In the genomic region with DNA sequence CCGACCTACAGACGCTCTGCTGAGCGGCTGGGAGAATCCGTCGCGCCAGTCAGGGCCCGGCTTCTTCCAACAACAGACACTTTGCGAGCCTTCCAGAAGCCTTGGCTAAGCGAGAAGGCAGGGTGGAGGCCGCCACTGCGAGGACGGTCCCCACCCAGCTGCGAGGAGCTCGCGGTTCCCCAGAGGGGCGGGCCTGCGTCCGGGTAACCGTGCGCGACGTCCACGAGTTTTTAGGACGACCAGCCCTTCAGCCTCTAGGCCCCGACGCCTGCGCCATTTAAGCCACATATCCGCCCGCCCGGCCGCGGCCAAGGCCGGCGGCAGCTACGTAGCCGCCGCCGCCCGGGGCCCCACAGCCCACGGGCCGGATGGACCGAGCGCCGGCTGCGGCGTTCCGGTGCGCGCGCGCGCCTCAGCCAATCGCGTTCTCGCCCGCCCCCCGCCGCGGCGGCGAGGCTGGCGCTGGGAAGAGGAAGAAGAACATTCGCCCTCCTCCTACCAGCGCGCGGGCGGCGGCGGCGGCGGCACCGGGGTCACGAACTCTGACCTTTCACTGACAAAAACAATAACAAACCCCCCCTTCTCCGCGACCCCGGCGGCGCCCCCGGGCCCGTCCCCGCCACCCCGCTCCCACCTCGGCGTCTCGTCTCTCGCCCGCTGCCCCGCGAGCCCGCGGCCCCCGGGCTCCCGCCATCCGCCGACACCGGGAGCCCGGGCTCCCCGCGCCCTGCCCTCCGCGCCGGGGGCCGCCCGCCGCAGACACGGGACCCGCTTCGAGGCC, we compare ENCODE assay signal across 8 cellular contexts. TPM values are rescaled to one million over a fixed set of nuclear protein-coding genes. Genes with fewer than 3 reads are reported as not detected.
DNase-seq lines count a peak whose midpoint lies in the region; ATAC-seq, FAIRE-seq and TF ChIP-seq lines count a peak whose summit lies in the region.

Gene NR2C2 (plus strand): TSS at position 479 of the 781 bp plus-strand sequence. CDS start 56,332 bp downstream, outside the sequence.

- peak; percentile 41 for DNase-seq in NCI-H1436 (lab: John Stamatoyannopoulos, UW)
- no peak for DNase-seq in NCI-H1436 treated with DMSO at 0.1 percent for 48 hours (lab: John Stamatoyannopoulos, UW)
- DNase-seq in NCI-H2171 treated with DMSO at 0.1 percent for 48 hours (lab: John Stamatoyannopoulos, UW) = peak; percentile 66
- DNase-seq in T47D (ENCODE audit: low read depth in 1 of 2, low spot score in 1 of 2) = peak; percentile 92 to 96
- DNase-seq in iPS-NIHi11 (ENCODE audit: low spot score) = peak; percentile 96
- DNase-seq in small intestine = peak; percentile 89

- peaks cover 0 to 4% of the 10 kb centered on the region in 2 donors for H3K36me3 ChIP-seq in small intestine (ENCODE audit: control insufficient read depth in 2 of 2, insufficient read depth in 2 of 2, low read length in 2 of 2)

- in situ Hi-C loops in T47D (cut with HindIII; ENCODE audit: low pct_unique_long_range_greater_than_20kb, low sequenced_read_pairs) = no loop called here

- no peaks in the 10 kb centered on the region for H3K9me3 ChIP-seq in small intestine (ENCODE audit: control insufficient read depth, low read depth)

- peak within 1 kb of the TSS; percentile 93 to 99 for H3K4me3 ChIP-seq in small intestine (ENCODE audit: low read depth in 1 of 2, low read length in 2 of 2)

- no peak for FAIRE-seq in small intestine (lab: Jason Lieb, UNC)

- H3K27ac ChIP-seq in VCaP (peak within 1 kb of the TSS; percentile 100), small intestine (ENCODE audit: low read depth in 1 of 2, low read length in 1 of 2) (peak within 1 kb of the TSS; percentile 99 to 100)

- H3K27me3 ChIP-seq in small intestine (ENCODE audit: control insufficient read depth in 2 of 2, insufficient read depth in 2 of 2, low read length in 2 of 2) = no peaks in the 10 kb centered on the region

- H3K4me1 ChIP-seq in small intestine (ENCODE audit: control insufficient read depth in 2 of 2, insufficient read depth in 1 of 2, low read depth in 1 of 2, low read length in 1 of 2) = peaks cover 5 to 10% of the 10 kb centered on the region in 2 donors

- no peak for TF ChIP-seq CTCF in VCaP (conservative IDR thresholded peaks at IDR 0.05)

- WGBS in small intestine, 3 donors = 1% methylated on average over 55 to 108 of the region's 108 CpGs

- peak; percentile 49 for ATAC-seq in HG03039 (IDR thresholded peaks at IDR 0.05; ENCODE audit: unreplicated experiment)

RNA-seq across cellular contexts. Expression of gene NR2C2, which starts in this region (rescaled TPM):
- 10 to 100 TPM in 2 of 3 donors, 1 to 10 TPM in 1; 7.8 to 10.1 (median 10.0) TPM for polyA plus RNA-seq in small intestine
